ENCODE assay signal across 17 cellular contexts in the genomic region with DNA sequence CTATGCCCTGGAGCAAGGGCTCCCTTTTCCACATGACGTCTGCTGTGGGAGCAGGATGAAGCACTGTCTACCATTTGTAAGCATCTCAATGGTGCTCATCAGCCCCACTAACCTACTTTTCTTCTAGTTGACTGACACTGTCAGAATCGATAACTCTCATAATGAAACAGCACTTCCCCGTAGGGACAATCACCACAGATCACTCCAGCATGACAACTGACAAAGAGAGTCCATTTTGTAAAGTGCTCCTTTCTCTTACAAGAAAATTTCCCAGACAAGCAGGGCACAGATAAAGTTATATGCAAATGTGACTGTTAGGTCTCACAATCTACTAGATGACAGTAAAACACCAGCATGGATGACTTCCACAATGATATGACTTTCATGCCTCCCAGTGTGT. TPM values are rescaled to one million over a fixed set of nuclear protein-coding genes. Genes with fewer than 3 reads are reported as not detected.
DNase-seq lines count a peak whose midpoint lies in the region; ATAC-seq, FAIRE-seq and TF ChIP-seq lines count a peak whose summit lies in the region.
"Had no signal": no experiment of that assay in that cellular context is flagged by ENCODE, and none has a peak within 500 bp of the region (broad histone marks: within the 10 kb centered on the region; RNA-seq: fewer than 3 reads in every experiment).

No MANE protein-coding gene starts in this region.

- 83 to 88% methylated on average over 3 of the region's 3 CpGs for whole genome bisulfite sequencing in GM23248 (ENCODE audit: low coverage in 1 of 2, low lambda C conversion rate in 2 of 2, missing lambda C conversion rate in 2 of 2), 2 experiments

- no peak overlapping the region for H3K4me3 ChIP-seq in SK-N-MC
- no peak overlapping the region for H3K4me3 ChIP-seq in GM23248
- H3K4me3 ChIP-seq: HAP-1 had no signal

- peaks cover under 1% of the 10 kb centered on the region; the same call in 1 of the 2 replicates for H3K4me1 ChIP-seq in GM23248 (ENCODE audit: insufficient read depth)

- FAIRE-seq in GM12892 (lab: Jason Lieb, UNC) (peak; percentile 88), GM19239 (lab: Jason Lieb, UNC) (peak; percentile 63)

- in situ Hi-C loops in ACHN (cut with HindIII; ENCODE audit: low pct_ligation_motif_present, low pct_unique_long_range_greater_than_20kb, low sequenced_read_pairs) (no loop called here), GM23248 (cut with MboI) (no loop called here)

- no peaks in the 10 kb centered on the region for H3K9me2 ChIP-seq in GM23248 (ENCODE audit: insufficient read depth)

- peak; percentile 53 for ATAC-seq in HG02870 (IDR thresholded peaks at IDR 0.05; ENCODE audit: unreplicated experiment)
- no peak for ATAC-seq in GM21515 (IDR thresholded peaks at IDR 0.05; ENCODE audit: unreplicated experiment)
- ATAC-seq: SK-N-SH treated with all-trans-retinoic acid at 6 μM for 48 hours; stimulated activated naive CD8-positive, alpha-beta T cell treated with anti-CD3 and anti-CD28 coated beads, Interleukin-15, Interleukin-2, amounts not matched to agents 100 U/mL and 50 U/mL, for 24 hours had no signal

- H3K9me3 ChIP-seq in SK-N-MC (ENCODE audit: low read depth, low read length) (no peaks in the 10 kb centered on the region), GM23248 (ENCODE audit: low read depth) (no peaks in the 10 kb centered on the region)
- H3K9me3 ChIP-seq: HAP-1 had no signal

- H3K36me3 ChIP-seq in SK-N-MC (ENCODE audit: insufficient read depth, low read length) = no peaks in the 10 kb centered on the region
- H3K36me3 ChIP-seq in GM23248 (ENCODE audit: low read depth) = no peaks in the 10 kb centered on the region

- H3K79me2 ChIP-seq in GM23248 (ENCODE audit: insufficient read depth) = no peaks in the 10 kb centered on the region

- no peaks in the 10 kb centered on the region for H3F3A ChIP-seq in GM23248 (ENCODE audit: insufficient read depth)

- H3K9ac ChIP-seq in SK-N-MC (ENCODE audit: insufficient read length) (no peak overlapping the region), GM23248 (no peak overlapping the region)

- no peaks in the 10 kb centered on the region for H4K20me1 ChIP-seq in GM23248 (ENCODE audit: insufficient read depth)

- DNase-seq in GM12892 (ENCODE audit: insufficient read length) = no peak
- DNase-seq in GM19239 (ENCODE audit: insufficient read length, low spot score) = no peak
- DNase-seq in SK-N-MC (ENCODE audit: low read depth, low spot score) = no peak
- DNase-seq in ACHN = no peak
- no peak for DNase-seq in NCI-H1694 (lab: John Stamatoyannopoulos, UW)
- DNase-seq in GM23248 = no peak
- DNase-seq: activated naive CD4-positive, alpha-beta T cell treated with Interleukin-2 at 50 U/mL for 16 hours; GDM1; IMR-90; kidney glomerular epithelial cell; NCI-H446; OCI-M1; stimulated activated naive CD8-positive, alpha-beta T cell treated with anti-CD3 and anti-CD28 coated beads, Interleukin-15, Interleukin-2, amounts not matched to agents 100 U/mL and 50 U/mL, for 24 hours had no signal

- TF ChIP-seq POLR2A in GM12892 (IDR thresholded peaks at IDR 0.05; ENCODE audit: low read depth, low read length) = no peak

- H3K4me2 ChIP-seq in GM23248 (ENCODE audit: unreplicated experiment) = no peak overlapping the region

- H3K27ac ChIP-seq in SK-N-MC = peak overlapping the region; percentile 19; the same call in 1 of the 2 replicates
- H3K27ac ChIP-seq in GM23248 = no peak overlapping the region

- H3K27me3 ChIP-seq in GM23248 (replicated peaks; ENCODE audit: insufficient read depth) = no peaks in the 10 kb centered on the region

- no peak overlapping the region for H2AFZ ChIP-seq in GM23248

RNA-seq across cellular contexts. Expression of a gene that starts 46.4 kb away (rescaled TPM):
- polyA plus RNA-seq in GM12892 (2012; ENCODE audit: missing spikeins) = 18.8 TPM
- 32.4 and 62.8 TPM in 2 replicates for total RNA-seq in GM23248 (2014; rRNA removed; shearing (Covaris generic))
- polyA plus RNA-seq in GM23248 (2016; fragmentation: Nextera tagmentation; extraction: Ambion mirVana) = 101 and 102 TPM in 2 replicates

RNA-seq across cellular contexts. Expression of a gene that starts 48.8 kb away (rescaled TPM):
- 0.25 TPM for polyA plus RNA-seq in GM12892 (2012; ENCODE audit: missing spikeins)
- total RNA-seq in GM23248 (2014; rRNA removed; shearing (Covaris generic)) = 6.2 and 9.4 TPM in 2 replicates
- 3.3 and 3.4 TPM in 2 replicates for polyA plus RNA-seq in GM23248 (2016; fragmentation: Nextera tagmentation; extraction: Ambion mirVana)
